In the genomic region with DNA sequence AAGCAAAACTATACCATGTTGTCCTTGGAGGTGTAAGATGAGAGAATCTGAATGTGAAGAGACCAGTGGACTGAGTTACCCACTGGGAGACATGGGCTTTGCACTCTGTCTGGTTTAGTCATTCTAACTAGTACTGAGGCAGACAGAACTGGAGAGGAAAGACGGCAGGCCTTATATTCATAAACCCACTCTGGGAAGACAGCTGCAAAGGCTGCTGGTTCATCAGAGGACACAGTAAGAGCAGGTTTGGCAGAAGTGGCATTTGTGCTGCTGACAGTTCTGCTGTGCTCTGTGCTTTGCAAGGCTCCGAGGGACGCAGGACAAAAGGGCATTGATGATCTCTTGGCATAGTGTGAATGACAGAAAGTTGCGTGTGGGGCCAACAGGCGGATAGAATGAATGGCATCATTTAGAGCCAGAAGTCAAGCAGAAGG, we compare ENCODE assay signal across 13 cellular contexts.
DNase-seq lines count a peak whose midpoint lies in the region; ATAC-seq and TF ChIP-seq lines count a peak whose summit lies in the region.
"Had no signal": no experiment of that assay in that cellular context is flagged by ENCODE, and none has a peak within 500 bp of the region (broad histone marks: within the 10 kb centered on the region; RNA-seq: fewer than 3 reads in every experiment).

No MANE protein-coding gene starts in this region.

- no peaks in the 10 kb centered on the region for H3K36me3 Mint-ChIP-seq in activated CD4-positive, alpha-beta memory T cell treated with anti-CD3 and anti-CD28 coated beads for 36 hours

- H3K4me3 Mint-ChIP-seq in stimulated activated naive CD8-positive, alpha-beta T cell treated with anti-CD3 and anti-CD28 coated beads, Interleukin-15, amount 100 ng/mL, for 72 hours, result no peak overlapping the region
- H3K4me3 Mint-ChIP-seq in activated CD4-positive, alpha-beta memory T cell treated with anti-CD3 and anti-CD28 coated beads for 36 hours, result no peak overlapping the region
- H3K4me3 Mint-ChIP-seq: activated T-helper 1 cell treated with anti-CD3 and anti-CD28 coated beads, Interleukin-12 subunit alpha, Interleukin-12 subunit beta, Interleukin-2, Interleukin-4 antibody, amounts not matched to agents 30 ng/mL and 10 ng/mL and 1 ng/mL, durations not matched to agents 14 hours and 24 hours and 36 hours; nephron; T-helper 17 cell had no signal

- H3K27ac ChIP-seq in heart left ventricle (peak overlapping the region; percentile 50 to 87 (median 80)), osteoblast (ENCODE audit: low read depth, low read length) (peak overlapping the region; percentile 96)
- H3K27ac ChIP-seq: BLaER1 had no signal

- H3K9me3 Mint-ChIP-seq in stimulated activated naive CD8-positive, alpha-beta T cell treated with anti-CD3 and anti-CD28 coated beads, Interleukin-15, amount 100 ng/mL, for 72 hours, result no peaks in the 10 kb centered on the region
- no peaks in the 10 kb centered on the region for H3K9me3 Mint-ChIP-seq in activated CD4-positive, alpha-beta memory T cell treated with anti-CD3 and anti-CD28 coated beads for 36 hours
- H3K9me3 Mint-ChIP-seq: activated T-helper 1 cell treated with anti-CD3 and anti-CD28 coated beads, Interleukin-12 subunit alpha, Interleukin-12 subunit beta, Interleukin-2, Interleukin-4 antibody, amounts not matched to agents 30 ng/mL and 10 ng/mL and 1 ng/mL, durations not matched to agents 14 hours and 24 hours and 36 hours; nephron had no signal

- peak overlapping the region in 7 of 12 donors; percentile 9 to 44 (median 22) for H3K4me3 ChIP-seq in heart left ventricle
- peak overlapping the region; percentile 51 for H3K4me3 ChIP-seq in osteoblast (ENCODE audit: insufficient read depth, low read length)
- H3K4me3 ChIP-seq: BLaER1 had no signal

- no peaks in the 10 kb centered on the region for H3K27me3 Mint-ChIP-seq in stimulated activated naive CD8-positive, alpha-beta T cell treated with anti-CD3 and anti-CD28 coated beads, Interleukin-15, amount 100 ng/mL, for 72 hours
- no peaks in the 10 kb centered on the region for H3K27me3 Mint-ChIP-seq in activated CD4-positive, alpha-beta memory T cell treated with anti-CD3 and anti-CD28 coated beads for 36 hours
- H3K27me3 Mint-ChIP-seq: T-helper 17 cell had no signal

- 28 to 40% (median 34%) methylated on average over 5 of the region's 5 CpGs for WGBS in heart left ventricle, 4 donors

- H2AFZ ChIP-seq in osteoblast (ENCODE audit: low read length), result peak overlapping the region; percentile 85

- intact Hi-C loops in heart left ventricle (cut with DNase I), result loop anchor here in 6 of 10 donors (1.0 to 10.0 kb wide), 7 partner anchors 33 to 280 kb away; a partner anchor contains a TSS
- intact Hi-C loops in activated CD4-positive, alpha-beta memory T cell treated with anti-CD3 and anti-CD28 coated beads for 36 hours (cut with micrococcal nuclease), result no loop called here

- no peaks in the 10 kb centered on the region for H3K36me3 ChIP-seq in heart left ventricle
- no peaks in the 10 kb centered on the region for H3K36me3 ChIP-seq in osteoblast (ENCODE audit: insufficient read depth, low read length)
- H3K36me3 ChIP-seq: BLaER1 had no signal

- H3K4me1 ChIP-seq in heart left ventricle (peaks cover 0 to 55% (median 13%) of the 10 kb centered on the region in 12 donors), osteoblast (ENCODE audit: insufficient read depth, low read length) (peaks cover 69% of the 10 kb centered on the region)
- H3K4me1 ChIP-seq: BLaER1 had no signal

- H3K4me2 ChIP-seq in osteoblast (ENCODE audit: insufficient read depth, low read length), result peak overlapping the region; percentile 82
- H3K4me2 ChIP-seq: BLaER1 had no signal

- H3K27me3 ChIP-seq in heart left ventricle, result no peaks in the 10 kb centered on the region
- H3K27me3 ChIP-seq in osteoblast (ENCODE audit: insufficient read depth, low read length), result no peaks in the 10 kb centered on the region
- H3K27me3 ChIP-seq: BLaER1 had no signal

- H3K9me3 ChIP-seq in heart left ventricle (no peaks in the 10 kb centered on the region), osteoblast (ENCODE audit: low read depth, low read length) (no peaks in the 10 kb centered on the region)
- H3K9me3 ChIP-seq: BLaER1 had no signal

- TF ChIP-seq POLR2A in heart left ventricle (IDR thresholded peaks at IDR 0.05), result no peak

- no peak overlapping the region for H3K27ac Mint-ChIP-seq in stimulated activated naive CD8-positive, alpha-beta T cell treated with anti-CD3 and anti-CD28 coated beads, Interleukin-15, amount 100 ng/mL, for 72 hours
- no peak overlapping the region for H3K27ac Mint-ChIP-seq in activated CD4-positive, alpha-beta memory T cell treated with anti-CD3 and anti-CD28 coated beads for 36 hours
- H3K27ac Mint-ChIP-seq: activated T-helper 1 cell treated with anti-CD3 and anti-CD28 coated beads, Interleukin-12 subunit alpha, Interleukin-12 subunit beta, Interleukin-2, Interleukin-4 antibody, amounts not matched to agents 30 ng/mL and 10 ng/mL and 1 ng/mL, durations not matched to agents 14 hours and 24 hours and 36 hours; nephron; T-helper 17 cell had no signal

- POLR2A ChIA-PET in activated CD4-positive, alpha-beta memory T cell treated with anti-CD3 and anti-CD28 coated beads for 36 hours (lab: Charles Lee), result no interaction called here

- H3K79me2 ChIP-seq in osteoblast (ENCODE audit: insufficient read depth, low read length), result no peaks in the 10 kb centered on the region

- H4K20me1 ChIP-seq in osteoblast (ENCODE audit: insufficient read depth, low read length), result no peaks in the 10 kb centered on the region
- H4K20me1 ChIP-seq: BLaER1 had no signal

- no peaks in the 10 kb centered on the region for H3K4me1 Mint-ChIP-seq in stimulated activated naive CD8-positive, alpha-beta T cell treated with anti-CD3 and anti-CD28 coated beads, Interleukin-15, amount 100 ng/mL, for 72 hours
- no peaks in the 10 kb centered on the region for H3K4me1 Mint-ChIP-seq in activated CD4-positive, alpha-beta memory T cell treated with anti-CD3 and anti-CD28 coated beads for 36 hours (ENCODE audit: low read depth)
- H3K4me1 Mint-ChIP-seq: nephron, T-helper 17 cell had no signal

- CTCF ChIA-PET in activated CD4-positive, alpha-beta memory T cell treated with anti-CD3 and anti-CD28 coated beads for 36 hours (lab: Charles Lee), result no interaction called here

- DNase-seq in Ammon's horn (ENCODE audit: low spot score), result peak; percentile 98
- peak; percentile 9 to 95 (median 80) for DNase-seq in amygdala (lab: John Stamatoyannopoulos, UW)
- DNase-seq in heart left ventricle, result peak; percentile 59 to 86 (median 70)
- DNase-seq in osteoblast (ENCODE audit: insufficient read length, low spot score, missing footprints), result no peak
- DNase-seq in stimulated activated naive CD8-positive, alpha-beta T cell treated with anti-CD3 and anti-CD28 coated beads, Interleukin-15, amount 100 ng/mL, for 72 hours, result no peak
- no peak for DNase-seq in activated CD8-positive, alpha-beta memory T cell treated with anti-CD3 and anti-CD28 coated beads for 24 hours
- no peak for DNase-seq in activated CD4-positive, alpha-beta memory T cell treated with anti-CD3 and anti-CD28 coated beads for 36 hours
- DNase-seq in activated effector memory CD4-positive, alpha-beta T cell treated with anti-CD3 and anti-CD28 coated beads, Interleukin-2, amount 50 U/mL, for 16 hours, result no peak
- DNase-seq: NCI-H510A treated with DMSO at 0.1 percent for 48 hours, T-helper 17 cell had no signal

- ATAC-seq in heart left ventricle, result peak; percentile 91 to 97 (median 92)
- ATAC-seq in stimulated activated naive CD8-positive, alpha-beta T cell treated with anti-CD3 and anti-CD28 coated beads, Interleukin-15, amount 100 ng/mL, for 72 hours, result no peak
- ATAC-seq: T-helper 17 cell had no signal

- TF ChIP-seq CTCF in heart left ventricle (IDR thresholded peaks at IDR 0.05) (no peak), osteoblast (IDR thresholded peaks at IDR 0.05; ENCODE audit: extremely low read depth, low read depth, low read length) (no peak)

Comparison
In these comparisons a context has a peak if more than half of its experiments do, and no peak if none do; other contexts are left out.
1. DNase-seq: peak in Ammon's horn (single experiment), amygdala (56 of 56) and heart left ventricle (5 of 5); none in osteoblast (single experiment), stimulated activated naive CD8-positive, alpha-beta T cell treated with anti-CD3 and anti-CD28 coated beads, Interleukin-15, amount 100 ng/mL, for 72 hours (0 of 2), activated CD8-positive, alpha-beta memory T cell treated with anti-CD3 and anti-CD28 coated beads for 24 hours (single experiment), activated CD4-positive, alpha-beta memory T cell treated with anti-CD3 and anti-CD28 coated beads for 36 hours (single experiment) and activated effector memory CD4-positive, alpha-beta T cell treated with anti-CD3 and anti-CD28 coated beads, Interleukin-2, amount 50 U/mL, for 16 hours (single experiment).